ENCODE assay signal across 1 cellular context in the genomic region with DNA sequence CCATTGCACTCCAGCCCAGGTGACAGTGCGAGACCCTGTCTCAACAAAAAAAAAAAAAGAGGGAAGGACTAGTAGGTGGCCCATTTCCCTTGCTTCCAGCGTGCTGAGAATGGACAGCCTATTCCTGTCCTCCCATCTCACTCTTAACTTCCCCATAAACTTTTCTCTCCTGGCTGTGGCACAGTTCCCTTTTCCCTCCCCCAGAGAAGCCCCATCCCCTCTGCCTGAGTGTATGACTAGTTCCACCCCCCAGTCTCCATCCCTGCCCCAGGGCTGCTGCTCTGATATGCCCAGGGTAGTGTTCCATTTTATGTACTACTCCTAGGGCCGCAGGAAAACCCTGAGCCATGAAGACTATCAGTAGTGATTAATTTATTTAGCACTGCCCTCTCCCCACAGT.
TF ChIP-seq lines count a peak whose summit lies in the region.

No MANE protein-coding gene starts in this region.

TF ChIP-seq in HepG2, 621 proteins besides CTCF, POLR2A, EP300 and RAD21:
- TF ChIP-seq NR2C2 (CRISPR knock-in tag; IDR thresholded peaks at IDR 0.05; ENCODE audit: borderline replicate concordance) (no peak), ZBTB7A (CRISPR knock-in tag; IDR thresholded peaks at IDR 0.05) (no peak), ZNF256 (CRISPR knock-in tag; conservative IDR thresholded peaks at IDR 0.05) (no peak), SP2 (CRISPR knock-in tag; IDR thresholded peaks at IDR 0.05) (no peak)
